In genomic region chr3:45993421-45994027, GRCh38 we compare ENCODE assay signal across 1 cellular context.
TF ChIP-seq lines count a peak whose summit lies in the region.

No MANE protein-coding gene starts in this region.

TF ChIP-seq in GM23338, 12 proteins besides CTCF, POLR2A, EP300 and RAD21 (continued from another document):
- TF ChIP-seq EZH2 (IDR thresholded peaks at IDR 0.05; ENCODE audit: low read depth, unreplicated experiment) = no peak
- TF ChIP-seq POLR2AphosphoS5 (IDR thresholded peaks at IDR 0.05; ENCODE audit: low read depth) = no peak
- TF ChIP-seq ZNF331 (CRISPR knock-in tag; IDR thresholded peaks at IDR 0.05; ENCODE audit: low read depth) = no peak
- no peak for TF ChIP-seq JUNB (IDR thresholded peaks at IDR 0.05; ENCODE audit: unreplicated experiment)
- TF ChIP-seq, protein P1, sequence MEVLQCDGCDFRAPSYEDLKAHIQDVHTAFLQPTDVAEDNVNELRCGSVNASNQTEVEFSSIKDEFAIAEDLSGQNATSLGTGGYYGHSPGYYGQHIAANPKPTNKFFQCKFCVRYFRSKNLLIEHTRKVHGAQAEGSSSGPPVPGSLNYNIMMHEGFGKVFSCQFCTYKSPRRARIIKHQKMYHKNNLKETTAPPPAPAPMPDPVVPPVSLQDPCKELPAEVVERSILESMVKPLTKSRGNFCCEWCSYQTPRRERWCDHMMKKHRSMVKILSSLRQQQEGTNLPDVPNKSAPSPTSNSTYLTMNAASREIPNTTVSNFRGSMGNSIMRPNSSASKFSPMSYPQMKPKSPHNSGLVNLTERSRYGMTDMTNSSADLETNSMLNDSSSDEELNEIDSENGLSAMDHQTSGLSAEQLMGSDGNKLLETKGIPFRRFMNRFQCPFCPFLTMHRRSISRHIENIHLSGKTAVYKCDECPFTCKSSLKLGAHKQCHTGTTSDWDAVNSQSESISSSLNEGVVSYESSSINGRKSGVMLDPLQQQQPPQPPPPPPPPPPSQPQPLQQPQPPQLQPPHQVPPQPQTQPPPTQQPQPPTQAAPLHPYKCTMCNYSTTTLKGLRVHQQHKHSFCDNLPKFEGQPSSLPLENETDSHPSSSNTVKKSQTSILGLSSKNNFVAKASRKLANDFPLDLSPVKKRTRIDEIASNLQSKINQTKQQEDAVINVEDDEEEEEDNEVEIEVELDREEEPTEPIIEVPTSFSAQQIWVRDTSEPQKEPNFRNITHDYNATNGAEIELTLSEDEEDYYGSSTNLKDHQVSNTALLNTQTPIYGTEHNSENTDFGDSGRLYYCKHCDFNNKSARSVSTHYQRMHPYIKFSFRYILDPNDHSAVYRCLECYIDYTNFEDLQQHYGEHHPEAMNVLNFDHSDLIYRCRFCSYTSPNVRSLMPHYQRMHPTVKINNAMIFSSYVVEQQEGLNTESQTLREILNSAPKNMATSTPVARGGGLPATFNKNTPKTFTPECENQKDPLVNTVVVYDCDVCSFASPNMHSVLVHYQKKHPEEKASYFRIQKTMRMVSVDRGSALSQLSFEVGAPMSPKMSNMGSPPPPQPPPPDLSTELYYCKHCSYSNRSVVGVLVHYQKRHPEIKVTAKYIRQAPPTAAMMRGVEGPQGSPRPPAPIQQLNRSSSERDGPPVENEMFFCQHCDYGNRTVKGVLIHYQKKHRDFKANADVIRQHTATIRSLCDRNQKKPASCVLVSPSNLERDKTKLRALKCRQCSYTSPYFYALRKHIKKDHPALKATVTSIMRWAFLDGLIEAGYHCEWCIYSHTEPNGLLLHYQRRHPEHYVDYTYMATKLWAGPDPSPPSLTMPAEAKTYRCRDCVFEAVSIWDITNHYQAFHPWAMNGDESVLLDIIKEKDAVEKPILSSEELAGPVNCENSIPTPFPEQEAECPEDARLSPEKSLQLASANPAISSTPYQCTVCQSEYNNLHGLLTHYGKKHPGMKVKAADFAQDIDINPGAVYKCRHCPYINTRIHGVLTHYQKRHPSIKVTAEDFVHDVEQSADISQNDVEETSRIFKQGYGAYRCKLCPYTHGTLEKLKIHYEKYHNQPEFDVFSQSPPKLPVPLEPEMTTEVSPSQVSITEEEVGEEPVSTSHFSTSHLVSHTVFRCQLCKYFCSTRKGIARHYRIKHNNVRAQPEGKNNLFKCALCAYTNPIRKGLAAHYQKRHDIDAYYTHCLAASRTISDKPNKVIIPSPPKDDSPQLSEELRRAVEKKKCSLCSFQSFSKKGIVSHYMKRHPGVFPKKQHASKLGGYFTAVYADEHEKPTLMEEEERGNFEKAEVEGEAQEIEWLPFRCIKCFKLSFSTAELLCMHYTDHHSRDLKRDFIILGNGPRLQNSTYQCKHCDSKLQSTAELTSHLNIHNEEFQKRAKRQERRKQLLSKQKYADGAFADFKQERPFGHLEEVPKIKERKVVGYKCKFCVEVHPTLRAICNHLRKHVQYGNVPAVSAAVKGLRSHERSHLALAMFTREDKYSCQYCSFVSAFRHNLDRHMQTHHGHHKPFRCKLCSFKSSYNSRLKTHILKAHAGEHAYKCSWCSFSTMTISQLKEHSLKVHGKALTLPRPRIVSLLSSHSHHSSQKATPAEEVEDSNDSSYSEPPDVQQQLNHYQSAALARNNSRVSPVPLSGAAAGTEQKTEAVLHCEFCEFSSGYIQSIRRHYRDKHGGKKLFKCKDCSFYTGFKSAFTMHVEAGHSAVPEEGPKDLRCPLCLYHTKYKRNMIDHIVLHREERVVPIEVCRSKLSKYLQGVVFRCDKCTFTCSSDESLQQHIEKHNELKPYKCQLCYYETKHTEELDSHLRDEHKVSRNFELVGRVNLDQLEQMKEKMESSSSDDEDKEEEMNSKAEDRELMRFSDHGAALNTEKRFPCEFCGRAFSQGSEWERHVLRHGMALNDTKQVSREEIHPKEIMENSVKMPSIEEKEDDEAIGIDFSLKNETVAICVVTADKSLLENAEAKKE (CRISPR knock-in tag; IDR thresholded peaks at IDR 0.05) = no peak
- TF ChIP-seq CREB1 (CRISPR knock-in tag; IDR thresholded peaks at IDR 0.05; ENCODE audit: low read depth) = no peak
- no peak for TF ChIP-seq ZNF114 (CRISPR knock-in tag; IDR thresholded peaks at IDR 0.05)
- TF ChIP-seq EZH2phosphoT487 (IDR thresholded peaks at IDR 0.05; ENCODE audit: unreplicated experiment) = no peak
TF ChIP-seq in GM23338: peak in this region for 0.
